ENCODE assay signal across 21 cellular contexts in genomic region chr15:79689030-79689429, GRCh38.
"Had no signal": no experiment of that assay in that cellular context is flagged by ENCODE, and none has a peak within 500 bp of the region (broad histone marks: within the 10 kb centered on the region; RNA-seq: fewer than 3 reads in every experiment).

No MANE protein-coding gene starts in this region.

- ATAC-seq: esophagus mucosa; heart left ventricle; left colon; left ventricle myocardium superior; stimulated activated memory B cell treated with anti-CD40 and anti-IgM and Interleukin-4, amounts not matched to agents 10 μg/mL and 1 μg/mL and 100 μg/mL, for 72 hours; upper lobe of right lung had no signal

- H3K4me1 ChIP-seq: heart left ventricle, parathyroid adenoma, prostate gland, right lobe of liver, testis, tibial nerve, upper lobe of right lung, vagina had no signal

- H3K27me3 ChIP-seq: right lobe of liver, testis, tibial nerve, upper lobe of right lung, vagina had no signal

- H3K36me3 ChIP-seq: heart left ventricle, prostate gland, right lobe of liver, tibial nerve, upper lobe of right lung, vagina had no signal

- H3K27ac ChIP-seq: dorsolateral prefrontal cortex, heart left ventricle, parathyroid adenoma, prostate gland, right lobe of liver, testis, tibial nerve, upper lobe of right lung, vagina had no signal

- H3K4me3 ChIP-seq: dorsolateral prefrontal cortex, heart left ventricle, lung, prostate gland, right lobe of liver, testis, tibial nerve, upper lobe of right lung, vagina had no signal

- DNase-seq: dorsolateral prefrontal cortex; effector CD8-positive, alpha-beta T cell; heart left ventricle; hippocampal formation; left colon; left ventricle myocardium superior; mesendoderm; naive B cell; occipital lobe; retina; right lobe of liver; stimulated activated CD4-positive, alpha-beta T cell treated with anti-CD3 and anti-CD28 coated beads, Interleukin-4, amount 100 ng/mL, for 24 hours; testis; upper lobe of right lung had no signal

- H3K9me3 ChIP-seq: prostate gland, right lobe of liver, testis, vagina had no signal
